13 cellular contexts compared by ENCODE assay signal in the genomic region with DNA sequence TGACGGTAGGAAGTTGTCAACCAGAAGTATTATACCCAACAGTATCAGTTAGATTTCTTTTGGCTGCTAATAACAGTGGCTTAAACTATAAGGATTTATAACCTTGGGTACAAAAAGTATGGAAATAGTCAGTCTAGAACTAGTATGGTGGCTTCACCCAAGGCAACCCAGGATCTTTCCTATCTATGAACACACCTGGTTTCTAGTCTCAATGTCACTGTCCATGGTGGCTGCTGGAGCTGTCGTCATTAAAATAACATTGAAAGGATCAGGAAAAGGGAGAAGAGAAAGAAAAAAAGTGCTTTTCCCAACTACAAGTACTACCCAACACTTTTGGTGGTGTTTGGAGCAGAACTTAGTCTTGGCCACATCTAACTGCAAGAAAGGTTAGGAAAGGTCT.
"Had no signal": no experiment of that assay in that cellular context is flagged by ENCODE, and none has a peak within 500 bp of the region (broad histone marks: within the 10 kb centered on the region; RNA-seq: fewer than 3 reads in every experiment).

No MANE protein-coding gene starts in this region.

- H3K4me3 Mint-ChIP-seq: activated naive CD8-positive, alpha-beta T cell treated with anti-CD3 and anti-CD28 coated beads, Interleukin-2, amount 10 ng/mL, durations not matched to agents 7 days and 5 days had no signal

- H3K27ac Mint-ChIP-seq: activated naive CD8-positive, alpha-beta T cell treated with anti-CD3 and anti-CD28 coated beads, Interleukin-2, amount 10 ng/mL, durations not matched to agents 7 days and 5 days had no signal

- H3K27me3 Mint-ChIP-seq: activated naive CD8-positive, alpha-beta T cell treated with anti-CD3 and anti-CD28 coated beads, Interleukin-2, amount 10 ng/mL, durations not matched to agents 7 days and 5 days; naive thymus-derived CD4-positive, alpha-beta T cell had no signal

- DNase-seq: activated CD4-positive, alpha-beta T cell treated with anti-CD3 and anti-CD28 coated beads, Interleukin-2, amount 50 U/mL, for 4 hours; activated naive CD4-positive, alpha-beta T cell treated with Interleukin-2 at 50 U/mL for 16 hours; activated naive CD8-positive, alpha-beta T cell treated with anti-CD3 and anti-CD28 coated beads, Interleukin-2, amount 10 ng/mL, durations not matched to agents 7 days and 5 days; amygdala; dermis blood vessel endothelial cell; mesendoderm; naive thymus-derived CD4-positive, alpha-beta T cell; ovary; stimulated activated CD4-positive, alpha-beta T cell treated with anti-CD3 and anti-CD28 coated beads, Interleukin-4, amount 100 ng/mL, for 1 hour; WERI-Rb-1 had no signal

- ATAC-seq: naive thymus-derived CD4-positive, alpha-beta T cell; sciatic nerve had no signal

- H3K27ac ChIP-seq: cardiac muscle cell, ovary, WERI-Rb-1 had no signal

- H3K36me3 ChIP-seq: cardiac muscle cell, ovary, WERI-Rb-1 had no signal

- H3K4me3 ChIP-seq: cardiac muscle cell, ovary, smooth muscle cell had no signal
